9 cellular contexts compared by ENCODE assay signal in genomic region chr20:35410613-35411012, GRCh38. TPM values are rescaled to one million over a fixed set of nuclear protein-coding genes. Genes with fewer than 3 reads are reported as not detected.
A peak's percentile ranks its signal among the peaks of the same experiment; 100 is the strongest.
DNase-seq lines count a peak whose midpoint lies in the region; ATAC-seq, FAIRE-seq and TF ChIP-seq lines count a peak whose summit lies in the region.
"Had no signal": no experiment of that assay in that cellular context is flagged by ENCODE, and none has a peak within 500 bp of the region (broad histone marks: within the 10 kb centered on the region; RNA-seq: fewer than 3 reads in every experiment).

No MANE protein-coding gene starts in this region.

- DNase-seq in HepG2 (ENCODE audit: low spot score) (no peak), right lobe of liver (no peak), keratinocyte (ENCODE audit: low read depth, low spot score) (no peak), upper lobe of left lung (no peak), WERI-Rb-1 (no peak)
- DNase-seq: activated effector memory CD4-positive, alpha-beta T cell treated with anti-CD3 and anti-CD28 coated beads, Interleukin-2, amount 50 U/mL, for 16 hours had no signal

- peaks cover 21% of the 10 kb centered on the region for H3K4me1 ChIP-seq in HepG2 (ENCODE audit: insufficient read depth, low read length)
- H3K4me1 ChIP-seq in right lobe of liver: peaks cover 0 to 7% (median 2%) of the 10 kb centered on the region in 4 donors
- H3K4me1 ChIP-seq in keratinocyte (ENCODE audit: control insufficient read depth, extremely low read depth, insufficient read depth, low read length): peaks cover 10% of the 10 kb centered on the region
- peaks cover 6 to 9% (median 9%) of the 10 kb centered on the region in 4 donors for H3K4me1 ChIP-seq in upper lobe of left lung

- no peak overlapping the region for H2AFZ ChIP-seq in HepG2 (ENCODE audit: low read length)
- no peak overlapping the region for H2AFZ ChIP-seq in keratinocyte (ENCODE audit: control insufficient read depth, low read length)

- TF ChIP-seq EP300 in HepG2 (IDR thresholded peaks at IDR 0.05; ENCODE audit: low read depth in 2 of 2, low read length in 2 of 2) (no peak), HepG2 (CRISPR knock-in tag; IDR thresholded peaks at IDR 0.05; ENCODE audit: borderline replicate concordance) (no peak), upper lobe of left lung (IDR thresholded peaks at IDR 0.05) (no peak)

- H3K4me2 ChIP-seq in HepG2 (ENCODE audit: low read depth, low read length) (peak overlapping the region; percentile 75), keratinocyte (ENCODE audit: control insufficient read depth, extremely low read depth, insufficient read depth, low read depth, low read length) (peak overlapping the region; percentile 99)

- CTCF ChIA-PET in HepG2 (lab: Yijun Ruan, JAX; ENCODE audit: low intra/inter-chr PET ratio, low total read pairs): no interaction called here

- H3K4me3 ChIP-seq in HepG2 (replicated peaks in 1 of 3; ENCODE audit: insufficient read depth in 1 of 3, low read depth in 2 of 3, low read length in 3 of 3) (peak overlapping the region; percentile 75 to 91 (median 88)), right lobe of liver (peak overlapping the region in 1 of 3 donors; percentile 71), keratinocyte (ENCODE audit: control insufficient read depth in 2 of 3, extremely low read depth in 1 of 3, insufficient read depth in 2 of 3, low read depth in 1 of 3, low read length in 3 of 3) (peak overlapping the region; percentile 61 to 87 (median 66)), upper lobe of left lung (peak overlapping the region in 1 of 4 donors; percentile 63), WERI-Rb-1 (ENCODE audit: low read depth, low read length) (no peak overlapping the region)

- no peak for TF ChIP-seq RAD21 in HepG2 (CRISPR knock-in tag; IDR thresholded peaks at IDR 0.05)

- no peak for ATAC-seq in HepG2
- ATAC-seq in right lobe of liver: no peak
- ATAC-seq in activated T-helper 17 cell treated with anti-CD3 and anti-CD28 coated beads, Interleukin-2, amount 50 U/mL, for 72 hours (replicated peaks): no peak
- ATAC-seq in upper lobe of left lung (ENCODE audit: low FRiP score in 2 of 2): no peak
- ATAC-seq in GM19463 (IDR thresholded peaks at IDR 0.05; ENCODE audit: unreplicated experiment): no peak
- ATAC-seq in HG02610 (IDR thresholded peaks at IDR 0.05; ENCODE audit: unreplicated experiment): no peak

- H3K4me1 Mint-ChIP-seq in activated T-helper 17 cell treated with anti-CD3 and anti-CD28 coated beads, Interleukin-2, amount 50 U/mL, for 72 hours: peaks cover 4% of the 10 kb centered on the region

- peaks cover 3% of the 10 kb centered on the region for H3K9me3 Mint-ChIP-seq in activated T-helper 17 cell treated with anti-CD3 and anti-CD28 coated beads, Interleukin-2, amount 50 U/mL, for 72 hours

- FAIRE-seq in HepG2 (lab: Jason Lieb, UNC) (no peak), keratinocyte (lab: Jason Lieb, UNC) (no peak)

- POLR2A ChIA-PET in HepG2 (lab: Yijun Ruan, JAX): interaction anchor here (0.6 to 1.7 kb wide), 6 partner anchors 22 to 824 kb away, joined by 3 to 11 read pairs (median 4); partner anchors contain the start of gene EIF6

- peak overlapping the region; percentile 90 for H3K4me3 Mint-ChIP-seq in activated T-helper 17 cell treated with anti-CD3 and anti-CD28 coated beads, Interleukin-2, amount 50 U/mL, for 72 hours

- H3K27ac ChIP-seq in HepG2 (ENCODE audit: extremely low read length, insufficient read depth, low read length) (peak overlapping the region; percentile 61), right lobe of liver (no peak overlapping the region), keratinocyte (ENCODE audit: control insufficient read depth, insufficient read depth, low read length) (peak overlapping the region; percentile 91), upper lobe of left lung (no peak overlapping the region), WERI-Rb-1 (no peak overlapping the region)

- H3K27me3 Mint-ChIP-seq in activated T-helper 17 cell treated with anti-CD3 and anti-CD28 coated beads, Interleukin-2, amount 50 U/mL, for 72 hours: no peaks in the 10 kb centered on the region

- peaks cover 58% of the 10 kb centered on the region for H3K36me3 Mint-ChIP-seq in activated T-helper 17 cell treated with anti-CD3 and anti-CD28 coated beads, Interleukin-2, amount 50 U/mL, for 72 hours (ENCODE audit: low read depth)

- WGBS in HepG2 (ENCODE audit: low lambda C conversion rate): 66% methylated on average over 6 of the region's 6 CpGs
- WGBS in right lobe of liver (ENCODE audit: insufficient coverage, low coverage, low lambda C conversion rate, missing lambda C conversion rate): 31% methylated on average over 2 of the region's 6 CpGs
- 60 to 77% methylated on average over 6 of the region's 6 CpGs for WGBS in upper lobe of left lung, 2 donors

- no peaks in the 10 kb centered on the region for H4K20me1 ChIP-seq in HepG2 (ENCODE audit: insufficient read depth, low read length)
- no peaks in the 10 kb centered on the region for H4K20me1 ChIP-seq in keratinocyte (ENCODE audit: control insufficient read depth, extremely low read depth, insufficient read depth, low read length)

- TF ChIP-seq CTCF in HepG2 (CRISPR knock-in tag; IDR thresholded peaks at IDR 0.05) (no peak), right lobe of liver (IDR thresholded peaks at IDR 0.05) (no peak), keratinocyte (optimal IDR thresholded peaks at IDR 0.05 in 1 of 3, IDR thresholded peaks at IDR 0.05 in 1 of 3, conservative IDR thresholded peaks at IDR 0.05 in 1 of 3; ENCODE audit: extremely low read depth in 1 of 3, insufficient read depth in 2 of 3, low read length in 3 of 3) (no peak), upper lobe of left lung (IDR thresholded peaks at IDR 0.05) (no peak), WERI-Rb-1 (IDR thresholded peaks at IDR 0.05; ENCODE audit: low read depth, low read length) (no peak)

- BruUV-seq in HepG2 (replicated peaks; lab: Mats Ljungman, UMichigan): no TSS peak

- H3K36me3 ChIP-seq in HepG2 (replicated peaks in 1 of 2; ENCODE audit: control insufficient read depth in 1 of 2, insufficient read depth in 2 of 2, low read length in 2 of 2) (peaks cover 5 to 32% of the 10 kb centered on the region in 2 experiments; a peak in 4 of 5 replicates), right lobe of liver (peaks cover 0 to 30% (median 0%) of the 10 kb centered on the region in 4 donors), keratinocyte (ENCODE audit: control insufficient read depth in 2 of 2, extremely low read depth in 1 of 2, insufficient read depth in 2 of 2, low read length in 2 of 2) (peaks cover 12 to 20% of the 10 kb centered on the region in 2 experiments), upper lobe of left lung (peaks cover 6 to 38% (median 21%) of the 10 kb centered on the region in 4 donors), WERI-Rb-1 (peaks cover 36% of the 10 kb centered on the region)

- TF ChIP-seq POLR2A in HepG2 (IDR thresholded peaks at IDR 0.05; ENCODE audit: insufficient read depth in 1 of 2, low read depth in 2 of 2, low read length in 2 of 2): no peak
- no peak for TF ChIP-seq POLR2A in right lobe of liver (IDR thresholded peaks at IDR 0.05)
- no peak for TF ChIP-seq POLR2A in upper lobe of left lung (IDR thresholded peaks at IDR 0.05)

- H3K27me3 ChIP-seq in HepG2 (ENCODE audit: control insufficient read depth in 1 of 2, insufficient read depth in 2 of 2, low read length in 2 of 2) (no peaks in the 10 kb centered on the region; a peak in 1 of 5 replicates), right lobe of liver (no peaks in the 10 kb centered on the region), keratinocyte (ENCODE audit: control insufficient read depth, extremely low read depth, insufficient read depth, low read length) (no peaks in the 10 kb centered on the region), upper lobe of left lung (no peaks in the 10 kb centered on the region), WERI-Rb-1 (ENCODE audit: insufficient read depth, low read depth, severe bottlenecking) (no peaks in the 10 kb centered on the region)

- peak overlapping the region; percentile 93 for H3K27ac Mint-ChIP-seq in activated T-helper 17 cell treated with anti-CD3 and anti-CD28 coated beads, Interleukin-2, amount 50 U/mL, for 72 hours

- H3K9me1 ChIP-seq in keratinocyte (ENCODE audit: control insufficient read depth, extremely low read depth, insufficient read depth, low read length): no peaks in the 10 kb centered on the region

- in situ Hi-C loops in HepG2 (cut with HindIII; ENCODE audit: extremely low pct_ligation_motif_present, low pct_unique_long_range_greater_than_20kb): no loop called here

- intact Hi-C loops in HepG2 (cut with micrococcal nuclease; ENCODE audit: unreplicated experiment) (no loop called here), right lobe of liver (cut with DNase I) (no loop called here)

- no peaks in the 10 kb centered on the region for H3K9me3 ChIP-seq in HepG2 (ENCODE audit: low read length)
- H3K9me3 ChIP-seq in right lobe of liver: no peaks in the 10 kb centered on the region
- H3K9me3 ChIP-seq in keratinocyte (ENCODE audit: control insufficient read depth, low read depth, low read length): no peaks in the 10 kb centered on the region
- no peaks in the 10 kb centered on the region for H3K9me3 ChIP-seq in upper lobe of left lung
- H3K9me3 ChIP-seq in WERI-Rb-1 (ENCODE audit: severe bottlenecking): no peaks in the 10 kb centered on the region

- H3K9ac ChIP-seq in HepG2 (ENCODE audit: insufficient read depth, low read depth, low read length) (peak overlapping the region; percentile 91), keratinocyte (ENCODE audit: control insufficient read depth, extremely low read depth, insufficient read depth, low read length) (peak overlapping the region; percentile 95)

- H3K79me2 ChIP-seq in HepG2 (ENCODE audit: insufficient read depth, low read length) (peaks cover 53% of the 10 kb centered on the region), keratinocyte (ENCODE audit: control insufficient read depth, insufficient read depth, low read length) (peaks cover 54% of the 10 kb centered on the region)

- dilution Hi-C loops in keratinocyte (cut with MboI; ENCODE audit: extremely low pct_ligation_motif_present, low sequenced_read_pairs): no loop called here

RNA-seq across cellular contexts. Expression of gene UQCC1, which starts 1.2 kb away (rescaled TPM):
- total RNA-seq in HepG2 (2016; rRNA removed; fragmentation: Illumina TruSeq; extraction: Trizol): 67.2 and 79.5 TPM in 2 replicates
- 21.4 and 22.2 TPM in 2 replicates for total RNA-seq in HepG2 (2016; cell fraction: cytosol; rRNA removed; fragmentation: Illumina TruSeq; extraction: Trizol; ENCODE audit: low read depth)
- 62.6 and 81.6 TPM in 2 replicates for total RNA-seq in HepG2 (2016; cell fraction: insoluble cytoplasmic fraction; rRNA removed; fragmentation: Illumina TruSeq; extraction: Trizol)
- 31.1 and 32.0 TPM in 2 replicates for total RNA-seq in HepG2 (2016; cell fraction: membrane; rRNA removed; fragmentation: Illumina TruSeq; extraction: Trizol)
- 92.7 and 103 TPM in 2 replicates for total RNA-seq in HepG2 (2016; cell fraction: nucleus; rRNA removed; fragmentation: Illumina TruSeq; extraction: Trizol)
- 68.5 and 76.9 TPM in 2 replicates for polyA plus RNA-seq in HepG2 (2011; rRNA removed)
- 43.3 and 47.7 TPM in 2 replicates for polyA plus RNA-seq in HepG2 (2011; cell fraction: cytosol; rRNA removed)
- 174 and 175 TPM in 2 replicates for polyA plus RNA-seq in HepG2 (2011; cell fraction: nucleus; rRNA removed)
- polyA plus RNA-seq in HepG2 (2012): 60.6 and 74.9 TPM in 2 replicates
- polyA plus RNA-seq in HepG2 (2016; cell fraction: cytosol; fragmentation: Illumina TruSeq; extraction: Trizol; ENCODE audit: low read depth): 10.6 and 11.5 TPM in 2 replicates
- polyA plus RNA-seq in HepG2 (2016; cell fraction: insoluble cytoplasmic fraction; fragmentation: Illumina TruSeq; extraction: Trizol; ENCODE audit: low read depth): 60.7 and 64.9 TPM in 2 replicates
- 17.6 and 21.1 TPM in 2 replicates for polyA plus RNA-seq in HepG2 (2016; cell fraction: membrane; fragmentation: Illumina TruSeq; extraction: Trizol; ENCODE audit: low read depth)
- 143 and 149 TPM in 2 replicates for polyA plus RNA-seq in HepG2 (2016; cell fraction: nucleus; fragmentation: Illumina TruSeq; extraction: Trizol; ENCODE audit: insufficient read depth, low read depth)
- polyA minus RNA-seq in HepG2 (2011; rRNA and poly(A)+ RNA removed; ENCODE audit: low replicate concordance): 45.0 and 72.9 TPM in 2 replicates
- 39.7 and 43.4 TPM in 2 replicates for polyA minus RNA-seq in HepG2 (2011; cell fraction: cytosol; rRNA and poly(A)+ RNA removed)
- polyA minus RNA-seq in HepG2 (2011; cell fraction: nucleus; rRNA and poly(A)+ RNA removed): 106 and 120 TPM in 2 replicates
- 10 to 100 TPM; 22.7 to 41.2 (median 35.0) TPM for total RNA-seq in right lobe of liver
- total RNA-seq in activated T-helper 17 cell treated with anti-CD3 and anti-CD28 coated beads, Interleukin-2, amount 50 U/mL, for 72 hours: 10 to 100 TPM; 76.3 to 79.3 TPM
- 24.4 to 38.8 TPM (median 38.5 TPM) in 3 replicates for polyA plus RNA-seq in keratinocyte
- 29.8 TPM for polyA plus RNA-seq in keratinocyte (2011; ENCODE audit: low read depth)
- polyA plus RNA-seq in keratinocyte (2011; cell fraction: cytosol; rRNA removed): 18.4 and 21.0 TPM in 2 replicates
- 102 and 106 TPM in 2 replicates for polyA plus RNA-seq in keratinocyte (2011; cell fraction: nucleus; rRNA removed)
- 30.4 and 34.2 TPM in 2 replicates for polyA plus RNA-seq in keratinocyte (2012; ENCODE audit: low replicate concordance)
- polyA minus RNA-seq in keratinocyte: 18.3 to 30.6 TPM (median 19.7 TPM) in 3 replicates
- 16.5 TPM for polyA minus RNA-seq in keratinocyte (2011; cell fraction: cytosol; rRNA and poly(A)+ RNA removed)
- polyA minus RNA-seq in keratinocyte (2011; cell fraction: nucleus; rRNA and poly(A)+ RNA removed): 33.8 and 54.8 TPM in 2 replicates
- total RNA-seq in upper lobe of left lung: 10 to 100 TPM; 22.0 to 96.4 (median 42.9) TPM

RNA-seq across cellular contexts. Expression of gene GDF5, which starts 27.4 kb away (rescaled TPM):
- not detected in 2 replicates for total RNA-seq in HepG2 (2016; rRNA removed; fragmentation: Illumina TruSeq; extraction: Trizol)
- not detected in 2 replicates for total RNA-seq in HepG2 (2016; cell fraction: cytosol; rRNA removed; fragmentation: Illumina TruSeq; extraction: Trizol; ENCODE audit: low read depth)
- total RNA-seq in HepG2 (2016; cell fraction: insoluble cytoplasmic fraction; rRNA removed; fragmentation: Illumina TruSeq; extraction: Trizol): not detected in 2 replicates
- not detected in 2 replicates for total RNA-seq in HepG2 (2016; cell fraction: membrane; rRNA removed; fragmentation: Illumina TruSeq; extraction: Trizol)
- not detected in 2 replicates for total RNA-seq in HepG2 (2016; cell fraction: nucleus; rRNA removed; fragmentation: Illumina TruSeq; extraction: Trizol)
- polyA plus RNA-seq in HepG2 (2011; rRNA removed): not detected in 2 replicates
- polyA plus RNA-seq in HepG2 (2011; cell fraction: cytosol; rRNA removed): 0.04 TPM in 1 of 2 replicates, not detected in the other
- polyA plus RNA-seq in HepG2 (2011; cell fraction: nucleus; rRNA removed): not detected in 2 replicates
- polyA plus RNA-seq in HepG2 (2012): not detected in 2 replicates
- polyA plus RNA-seq in HepG2 (2016; cell fraction: cytosol; fragmentation: Illumina TruSeq; extraction: Trizol; ENCODE audit: low read depth): not detected in 2 replicates
- polyA plus RNA-seq in HepG2 (2016; cell fraction: insoluble cytoplasmic fraction; fragmentation: Illumina TruSeq; extraction: Trizol; ENCODE audit: low read depth): not detected in 2 replicates
- not detected in 2 replicates for polyA plus RNA-seq in HepG2 (2016; cell fraction: membrane; fragmentation: Illumina TruSeq; extraction: Trizol; ENCODE audit: low read depth)
- polyA plus RNA-seq in HepG2 (2016; cell fraction: nucleus; fragmentation: Illumina TruSeq; extraction: Trizol; ENCODE audit: insufficient read depth, low read depth): not detected in 2 replicates
- polyA minus RNA-seq in HepG2 (2011; rRNA and poly(A)+ RNA removed; ENCODE audit: low replicate concordance): 0.09 TPM in 1 of 2 replicates, not detected in the other
- not detected in 2 replicates for polyA minus RNA-seq in HepG2 (2011; cell fraction: cytosol; rRNA and poly(A)+ RNA removed)
- polyA minus RNA-seq in HepG2 (2011; cell fraction: nucleus; rRNA and poly(A)+ RNA removed): not detected in 2 replicates
- total RNA-seq in right lobe of liver: not detected
- total RNA-seq in activated T-helper 17 cell treated with anti-CD3 and anti-CD28 coated beads, Interleukin-2, amount 50 U/mL, for 72 hours: not detected
- polyA plus RNA-seq in keratinocyte: 0.06 to 0.12 TPM (median 0.07 TPM) in 3 replicates
- not detected for polyA plus RNA-seq in keratinocyte (2011; ENCODE audit: low read depth)
- 0.02 and 0.09 TPM in 2 replicates for polyA plus RNA-seq in keratinocyte (2011; cell fraction: cytosol; rRNA removed)
- polyA plus RNA-seq in keratinocyte (2011; cell fraction: nucleus; rRNA removed): 0.13 TPM in 2 replicates
- polyA plus RNA-seq in keratinocyte (2012; ENCODE audit: low replicate concordance): 0.10 TPM in 1 of 2 replicates, not detected in the other
- polyA minus RNA-seq in keratinocyte: 0.06 to 0.56 TPM (median 0.30 TPM) in 3 replicates
- polyA minus RNA-seq in keratinocyte (2011; cell fraction: cytosol; rRNA and poly(A)+ RNA removed): not detected
- not detected in 2 replicates for polyA minus RNA-seq in keratinocyte (2011; cell fraction: nucleus; rRNA and poly(A)+ RNA removed)
- 1 to 10 TPM in 2 of 6 donors, under 1 TPM in 3, not detected in 1; 0.14 to 1.9 (median 0.59) TPM for total RNA-seq in upper lobe of left lung

RNA-seq across cellular contexts. Expression of gene CEP250, which starts 44.8 kb away (rescaled TPM):
- 55.3 and 55.7 TPM in 2 replicates for total RNA-seq in HepG2 (2016; rRNA removed; fragmentation: Illumina TruSeq; extraction: Trizol)
- total RNA-seq in HepG2 (2016; cell fraction: cytosol; rRNA removed; fragmentation: Illumina TruSeq; extraction: Trizol; ENCODE audit: low read depth): 4.6 and 8.2 TPM in 2 replicates
- 47.0 and 58.9 TPM in 2 replicates for total RNA-seq in HepG2 (2016; cell fraction: insoluble cytoplasmic fraction; rRNA removed; fragmentation: Illumina TruSeq; extraction: Trizol)
- total RNA-seq in HepG2 (2016; cell fraction: membrane; rRNA removed; fragmentation: Illumina TruSeq; extraction: Trizol): 10.8 and 11.9 TPM in 2 replicates
- total RNA-seq in HepG2 (2016; cell fraction: nucleus; rRNA removed; fragmentation: Illumina TruSeq; extraction: Trizol): 53.7 and 62.9 TPM in 2 replicates
- 28.3 and 28.8 TPM in 2 replicates for polyA plus RNA-seq in HepG2 (2011; rRNA removed)
- 13.0 and 15.9 TPM in 2 replicates for polyA plus RNA-seq in HepG2 (2011; cell fraction: cytosol; rRNA removed)
- polyA plus RNA-seq in HepG2 (2011; cell fraction: nucleus; rRNA removed): 91.1 and 91.6 TPM in 2 replicates
- 51.5 and 68.0 TPM in 2 replicates for polyA plus RNA-seq in HepG2 (2012)
- polyA plus RNA-seq in HepG2 (2016; cell fraction: cytosol; fragmentation: Illumina TruSeq; extraction: Trizol; ENCODE audit: low read depth): 1.8 and 3.2 TPM in 2 replicates
- polyA plus RNA-seq in HepG2 (2016; cell fraction: insoluble cytoplasmic fraction; fragmentation: Illumina TruSeq; extraction: Trizol; ENCODE audit: low read depth): 25.5 and 33.0 TPM in 2 replicates
- polyA plus RNA-seq in HepG2 (2016; cell fraction: membrane; fragmentation: Illumina TruSeq; extraction: Trizol; ENCODE audit: low read depth): 4.0 and 5.2 TPM in 2 replicates
- polyA plus RNA-seq in HepG2 (2016; cell fraction: nucleus; fragmentation: Illumina TruSeq; extraction: Trizol; ENCODE audit: insufficient read depth, low read depth): 164 and 177 TPM in 2 replicates
- polyA minus RNA-seq in HepG2 (2011; rRNA and poly(A)+ RNA removed; ENCODE audit: low replicate concordance): 17.6 and 28.3 TPM in 2 replicates
- polyA minus RNA-seq in HepG2 (2011; cell fraction: cytosol; rRNA and poly(A)+ RNA removed): 15.9 and 26.1 TPM in 2 replicates
- polyA minus RNA-seq in HepG2 (2011; cell fraction: nucleus; rRNA and poly(A)+ RNA removed): 47.3 and 65.8 TPM in 2 replicates
- total RNA-seq in right lobe of liver: 10 to 100 TPM in 2 of 6 experiments, 1 to 10 TPM in 4; 5.9 to 11.2 (median 9.0) TPM
- 10 to 100 TPM; 77.8 to 88.3 TPM for total RNA-seq in activated T-helper 17 cell treated with anti-CD3 and anti-CD28 coated beads, Interleukin-2, amount 50 U/mL, for 72 hours
- 4.1 to 8.1 TPM (median 5.8 TPM) in 3 replicates for polyA plus RNA-seq in keratinocyte
- polyA plus RNA-seq in keratinocyte (2011; ENCODE audit: low read depth): 17.0 TPM
- 4.0 and 6.4 TPM in 2 replicates for polyA plus RNA-seq in keratinocyte (2011; cell fraction: cytosol; rRNA removed)
- polyA plus RNA-seq in keratinocyte (2011; cell fraction: nucleus; rRNA removed): 27.4 and 31.1 TPM in 2 replicates
- polyA plus RNA-seq in keratinocyte (2012; ENCODE audit: low replicate concordance): 8.5 and 18.7 TPM in 2 replicates
- polyA minus RNA-seq in keratinocyte: 8.2 to 33.2 TPM (median 14.0 TPM) in 3 replicates
- polyA minus RNA-seq in keratinocyte (2011; cell fraction: cytosol; rRNA and poly(A)+ RNA removed): 3.6 TPM
- 5.5 and 12.3 TPM in 2 replicates for polyA minus RNA-seq in keratinocyte (2011; cell fraction: nucleus; rRNA and poly(A)+ RNA removed)
- 10 to 100 TPM; 15.4 to 66.6 (median 29.6) TPM for total RNA-seq in upper lobe of left lung

Comparison
In these comparisons a context has a peak if more than half of its experiments do, and no peak if none do; other contexts are left out.
1. H3K27ac ChIP-seq: peak in HepG2 (single experiment) and keratinocyte (single experiment); none in right lobe of liver (0 of 3), upper lobe of left lung (0 of 4) and WERI-Rb-1 (single experiment).